20 cellular contexts compared by ENCODE assay signal in the genomic region with DNA sequence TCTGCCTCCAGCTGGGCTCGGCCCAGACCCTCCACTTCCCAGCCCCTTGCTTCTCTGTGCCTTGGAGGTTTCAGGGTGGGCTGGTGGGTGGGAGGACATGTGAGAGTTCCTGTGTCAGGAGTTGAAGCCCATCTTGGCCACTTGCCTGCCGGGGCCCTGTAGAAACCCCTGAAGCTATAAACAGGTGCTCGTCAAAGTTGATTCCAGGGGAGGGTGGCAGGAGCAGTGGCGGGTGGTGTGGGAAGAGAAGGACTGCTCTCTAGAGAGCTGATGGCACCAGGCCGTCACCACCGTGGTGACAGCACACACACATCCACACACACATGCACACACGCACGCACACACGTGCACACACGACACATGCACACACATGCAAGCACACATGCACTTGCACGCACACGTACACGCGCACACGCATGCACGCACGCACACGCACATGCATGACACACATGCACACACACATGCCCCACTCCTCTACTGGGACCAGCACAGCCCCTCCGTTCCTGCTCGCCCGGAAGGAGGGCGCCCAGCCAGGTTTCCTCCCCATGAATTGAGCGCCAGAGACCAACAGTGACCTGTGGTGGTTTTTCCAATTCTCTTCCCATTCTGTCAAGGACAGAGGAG. TPM values are rescaled to one million over a fixed set of nuclear protein-coding genes. Genes with fewer than 3 reads are reported as not detected.
DNase-seq lines count a peak whose midpoint lies in the region; ATAC-seq and TF ChIP-seq lines count a peak whose summit lies in the region.
"Had no signal": no experiment of that assay in that cellular context is flagged by ENCODE, and none has a peak within 500 bp of the region (broad histone marks: within the 10 kb centered on the region; RNA-seq: fewer than 3 reads in every experiment).

No MANE protein-coding gene starts in this region.

- H3K9me2 ChIP-seq in SK-N-SH = no peaks in the 10 kb centered on the region

- DNase-seq in SK-N-SH (no peak), right cardiac atrium (peak in 1 of 3 donors; percentile 57), suprapubic skin (ENCODE audit: low spot score in 2 of 2) (no peak), NCI-H510A (lab: John Stamatoyannopoulos, UW) (no peak)
- DNase-seq: activated CD4-positive, alpha-beta T cell treated with anti-CD3 and anti-CD28 coated beads, Interleukin-2, amount 50 U/mL, for 4 hours; activated T-cell treated with anti-CD3 and anti-CD28 coated beads, Interleukin-2, amount 50 U/mL, for 24 hours; DND-41; effector CD4-positive, alpha-beta T cell; hippocampal formation; KG1; NCI-H1092; ovary had no signal

- H3K4me2 ChIP-seq in SK-N-SH = no peak overlapping the region
- H3K4me2 ChIP-seq in OCI-LY3 (ENCODE audit: low read length) = peak overlapping the region; percentile 60; the same call in 1 of the 2 replicates
- H3K4me2 ChIP-seq: smooth muscle cell had no signal

- H3K9ac ChIP-seq in SK-N-SH = no peak overlapping the region
- no peak overlapping the region for H3K9ac ChIP-seq in OCI-LY3 (ENCODE audit: low read length)

- H4K20me1 ChIP-seq in SK-N-SH (ENCODE audit: insufficient read depth) = no peaks in the 10 kb centered on the region
- no peaks in the 10 kb centered on the region for H4K20me1 ChIP-seq in OCI-LY3 (ENCODE audit: insufficient read depth, low read length)

- no peak for TF ChIP-seq RAD21 in SK-N-SH (IDR thresholded peaks at IDR 0.05; ENCODE audit: low read length)

- H3K9me3 ChIP-seq in SK-N-SH = no peaks in the 10 kb centered on the region
- H3K9me3 ChIP-seq in OCI-LY3 (ENCODE audit: insufficient read depth, low read length) = no peaks in the 10 kb centered on the region
- no peaks in the 10 kb centered on the region for H3K9me3 ChIP-seq in right cardiac atrium (ENCODE audit: control insufficient read depth, low read length)
- H3K9me3 ChIP-seq in suprapubic skin = no peaks in the 10 kb centered on the region
- H3K9me3 ChIP-seq: mucosa of descending colon, ovary, upper lobe of left lung had no signal

- POLR2A ChIA-PET in SK-N-SH (lab: Yijun Ruan, JAX) = no interaction called here

- TF ChIP-seq EP300 in SK-N-SH (IDR thresholded peaks at IDR 0.05; ENCODE audit: borderline replicate concordance in 1 of 2, low read depth in 1 of 2, low read length in 1 of 2) (no peak), suprapubic skin (IDR thresholded peaks at IDR 0.05) (no peak)

- H3K27me3 ChIP-seq in SK-N-SH (ENCODE audit: insufficient read depth) (no peaks in the 10 kb centered on the region), OCI-LY3 (ENCODE audit: low read depth, low read length) (no peaks in the 10 kb centered on the region), right cardiac atrium (ENCODE audit: control insufficient read depth, insufficient read depth) (no peaks in the 10 kb centered on the region), suprapubic skin (no peaks in the 10 kb centered on the region)
- H3K27me3 ChIP-seq: ovary, upper lobe of left lung had no signal

- H3K4me1 ChIP-seq in SK-N-SH (ENCODE audit: control insufficient read depth in 1 of 2, insufficient read depth in 2 of 2, low read depth in 1 of 2, low read length in 1 of 2) = peaks cover 8 to 25% of the 10 kb centered on the region in 2 experiments; a peak in 2 of 4 replicates
- peaks cover 31% of the 10 kb centered on the region for H3K4me1 ChIP-seq in OCI-LY3 (ENCODE audit: low read length)
- H3K4me1 ChIP-seq in right cardiac atrium (ENCODE audit: control insufficient read depth, insufficient read depth, low read length) = no peaks in the 10 kb centered on the region
- peaks cover 14% of the 10 kb centered on the region for H3K4me1 ChIP-seq in suprapubic skin

- no peak for TF ChIP-seq CTCF in SK-N-SH (IDR thresholded peaks at IDR 0.05)
- TF ChIP-seq CTCF in OCI-LY3 (IDR thresholded peaks at IDR 0.05; ENCODE audit: low read depth, low read length) = no peak
- no peak for TF ChIP-seq CTCF in suprapubic skin (IDR thresholded peaks at IDR 0.05)

- WGBS in SK-N-SH (ENCODE audit: low lambda C conversion rate) = 92% methylated on average over 21 of the region's 23 CpGs
- WGBS in right cardiac atrium = 90% methylated on average over 23 of the region's 23 CpGs
- 90% methylated on average over 9 of the region's 23 CpGs for WGBS in suprapubic skin

- ATAC-seq in SK-N-SH treated with all-trans-retinoic acid at 6 μM for 48 hours = no peak
- ATAC-seq in right cardiac atrium = peak in 1 of 2 donors; percentile 2
- ATAC-seq in HG03432 (IDR thresholded peaks at IDR 0.05; ENCODE audit: unreplicated experiment) = no peak
- no peak for ATAC-seq in GM18868 (IDR thresholded peaks at IDR 0.05; ENCODE audit: unreplicated experiment)
- ATAC-seq: mucosa of descending colon had no signal

- H2AFZ ChIP-seq in SK-N-SH (ENCODE audit: low read depth) (peak overlapping the region; percentile 80; the same call in 1 of the 2 replicates), OCI-LY3 (ENCODE audit: low read depth, low read length) (peak overlapping the region; percentile 91; the same call in 1 of the 2 replicates)

- peaks cover 6% of the 10 kb centered on the region for H3F3A ChIP-seq in SK-N-SH (replicated peaks; ENCODE audit: insufficient read depth)

- H3K36me3 ChIP-seq in SK-N-SH (replicated peaks in 1 of 2; ENCODE audit: control insufficient read depth in 1 of 2, insufficient read depth in 2 of 2, low read length in 1 of 2) (no peaks in the 10 kb centered on the region), OCI-LY3 (replicated peaks; ENCODE audit: low read depth, low read length) (no peaks in the 10 kb centered on the region), suprapubic skin (no peaks in the 10 kb centered on the region)
- H3K36me3 ChIP-seq: ovary, upper lobe of left lung had no signal

- no peak for TF ChIP-seq POLR2A in suprapubic skin (IDR thresholded peaks at IDR 0.05)

- H3K27ac ChIP-seq in SK-N-SH (ENCODE audit: low read depth in 2 of 2, low read length in 1 of 2) = peak overlapping the region in 1 of 2 experiments; percentile 68; a peak in 2 of 4 replicates
- H3K27ac ChIP-seq in OCI-LY3 (ENCODE audit: low read length) = peak overlapping the region; percentile 51; the same call in 1 of the 2 replicates
- peak overlapping the region; percentile 0 for H3K27ac ChIP-seq in right cardiac atrium (ENCODE audit: low read length)
- H3K27ac ChIP-seq in suprapubic skin = peak overlapping the region; percentile 57
- H3K27ac ChIP-seq: ovary had no signal

- intact Hi-C loops in right cardiac atrium (cut with DNase I) = no loop called here

- no peaks in the 10 kb centered on the region for H3K79me2 ChIP-seq in SK-N-SH (ENCODE audit: insufficient read depth)
- no peaks in the 10 kb centered on the region for H3K79me2 ChIP-seq in OCI-LY3 (ENCODE audit: low read length)

- no peak overlapping the region for H3K4me3 ChIP-seq in SK-N-SH (ENCODE audit: low read depth in 2 of 2, low read length in 1 of 2)
- H3K4me3 ChIP-seq in OCI-LY3 (ENCODE audit: low read length) = peak overlapping the region; percentile 19; the same call in 1 of the 2 replicates
- no peak overlapping the region for H3K4me3 ChIP-seq in right cardiac atrium (ENCODE audit: low read length)
- H3K4me3 ChIP-seq in suprapubic skin = no peak overlapping the region
- H3K4me3 ChIP-seq: mucosa of descending colon, ovary, smooth muscle cell, upper lobe of left lung had no signal

- CTCF ChIA-PET in SK-N-SH (lab: Yijun Ruan, JAX) = no interaction called here

TF ChIP-seq in SK-N-SH, 30 proteins besides CTCF, POLR2A, EP300 and RAD21:
- TF ChIP-seq NFIC (IDR thresholded peaks at IDR 0.05; ENCODE audit: borderline replicate concordance) (no peak), YY1 (IDR thresholded peaks at IDR 0.05; ENCODE audit: low read depth) (no peak), RFX5 (IDR thresholded peaks at IDR 0.05; ENCODE audit: low read length) (no peak), FOXJ3 (CRISPR knock-in tag; IDR thresholded peaks at IDR 0.05) (no peak)
- TF ChIP-seq, protein P1, sequence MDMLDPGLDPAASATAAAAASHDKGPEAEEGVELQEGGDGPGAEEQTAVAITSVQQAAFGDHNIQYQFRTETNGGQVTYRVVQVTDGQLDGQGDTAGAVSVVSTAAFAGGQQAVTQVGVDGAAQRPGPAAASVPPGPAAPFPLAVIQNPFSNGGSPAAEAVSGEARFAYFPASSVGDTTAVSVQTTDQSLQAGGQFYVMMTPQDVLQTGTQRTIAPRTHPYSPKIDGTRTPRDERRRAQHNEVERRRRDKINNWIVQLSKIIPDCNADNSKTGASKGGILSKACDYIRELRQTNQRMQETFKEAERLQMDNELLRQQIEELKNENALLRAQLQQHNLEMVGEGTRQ (IDR thresholded peaks at IDR 0.05; ENCODE audit: borderline replicate concordance, low read depth, low read length) = no peak

TF ChIP-seq in SK-N-SH treated with all-trans-retinoic acid at 6 μM for 48 hours, 23 proteins besides CTCF, POLR2A, EP300 and RAD21 (continues in another document):
- no peak for TF ChIP-seq ARNTL (CRISPR knock-in tag; IDR thresholded peaks at IDR 0.05; ENCODE audit: borderline replicate concordance, low read depth)
- no peak for TF ChIP-seq ZFP30 (CRISPR knock-in tag; IDR thresholded peaks at IDR 0.05)
- no peak for TF ChIP-seq PATZ1 (CRISPR knock-in tag; IDR thresholded peaks at IDR 0.05; ENCODE audit: borderline replicate concordance)
- no peak for TF ChIP-seq GLIS3 (CRISPR knock-in tag; IDR thresholded peaks at IDR 0.05)
- no peak for TF ChIP-seq ZC3H10 (CRISPR knock-in tag; IDR thresholded peaks at IDR 0.05)

RNA-seq across cellular contexts. Expression of gene CGNL1, which starts 56.3 kb away (rescaled TPM):
- polyA plus RNA-seq in SK-N-SH (2012; rRNA removed) (0.23 and 0.24 TPM in 2 replicates), right cardiac atrium (12.7 TPM)
- polyA plus RNA-seq in SK-N-SH (2012; cell fraction: cytosol; rRNA removed) = 0.26 and 0.29 TPM in 2 replicates
- polyA plus RNA-seq in SK-N-SH (2012; cell fraction: nucleus; rRNA removed) = 0.18 and 0.36 TPM in 2 replicates
- total RNA-seq in right cardiac atrium (10 to 100 TPM; 48.6 to 59.9 (median 53.1) TPM), suprapubic skin (10 to 100 TPM in 3 of 4 donors, 1 to 10 TPM in 1; 7.1 to 27.0 (median 14.2) TPM)
- polyA plus RNA-seq: CD14-positive monocyte had no signal
